Comparison of ENCODE assay signal across 11 cellular contexts in the genomic region with DNA sequence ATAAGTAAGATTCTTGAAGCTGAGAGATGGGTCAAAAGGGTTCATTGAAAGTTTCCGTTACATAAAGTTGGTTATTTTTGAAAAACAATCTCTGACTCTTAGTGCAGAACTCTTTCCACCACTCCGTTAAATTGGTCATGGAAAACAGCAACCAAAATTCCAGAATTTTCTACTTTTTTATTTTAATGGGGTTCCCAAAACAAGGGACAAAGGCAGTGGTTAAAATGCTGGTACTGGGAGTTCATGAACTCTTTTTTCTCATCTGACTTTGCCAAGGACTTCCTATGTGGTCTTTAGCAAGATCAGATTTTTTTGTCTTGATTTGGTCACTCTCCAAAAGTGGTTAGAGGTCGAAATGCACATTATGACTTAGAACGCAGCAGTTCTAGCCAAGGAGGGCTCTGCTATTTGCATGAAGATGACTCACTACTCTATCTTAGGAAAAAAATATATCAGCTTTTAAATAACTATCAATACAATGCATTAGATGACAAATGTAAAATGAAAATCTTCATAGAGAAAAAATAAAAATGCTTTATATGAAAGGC.
DNase-seq lines count a peak whose midpoint lies in the region; ATAC-seq and TF ChIP-seq lines count a peak whose summit lies in the region.
"Had no signal": no experiment of that assay in that cellular context is flagged by ENCODE, and none has a peak within 500 bp of the region (broad histone marks: within the 10 kb centered on the region; RNA-seq: fewer than 3 reads in every experiment).

No MANE protein-coding gene starts in this region.

- BruUV-seq in IMR-90 (replicated peaks; lab: Mats Ljungman, UMichigan): no TSS peak

- H3K18ac ChIP-seq in IMR-90 (ENCODE audit: low read depth, low read length): peak overlapping the region; percentile 29; the same call in 1 of the 2 replicates

- POLR2A ChIA-PET in IMR-90 (lab: Charles Lee; ENCODE audit: unreplicated experiment): no interaction called here

- no peak overlapping the region for H3K4ac ChIP-seq in IMR-90 (ENCODE audit: low read depth, low read length)

- H3K9ac ChIP-seq in IMR-90 (ENCODE audit: low read depth, low read length): no peak overlapping the region

- H3K9me3 ChIP-seq in IMR-90 (ENCODE audit: control insufficient read depth, insufficient read depth, low read length): no peaks in the 10 kb centered on the region

- H3K23ac ChIP-seq in IMR-90 (ENCODE audit: low read depth, low read length): no peak overlapping the region

- H3K9me1 ChIP-seq in IMR-90 (ENCODE audit: insufficient read depth, low read length): 0 out of 2 replicates have a peak, but pooled peaks cover 4% of the 10 kb centered on the region

- intact Hi-C loops in IMR-90 (cut with micrococcal nuclease): no loop called here

- WGBS in IMR-90 (ENCODE audit: extremely low coverage in 2 of 2, insufficient read length in 1 of 2), 2 experiments: no CpG with 5 or more reads among the region's 4 CpGs

- in situ Hi-C loops in IMR-90 (cut with MboI; ENCODE audit: low sequenced_read_pairs): no loop called here

- no peak overlapping the region for H3K27ac ChIP-seq in IMR-90 (ENCODE audit: insufficient read depth, low read length)

- H2AFZ ChIP-seq in IMR-90 (replicated peaks; ENCODE audit: low read length, poor library complexity): no peak overlapping the region

- H2AK5ac ChIP-seq in IMR-90 (ENCODE audit: low read depth, low read length): no peak overlapping the region

- dilution Hi-C loops in IMR-90 (cut with HindIII; ENCODE audit: low sequenced_read_pairs, unreplicated experiment): no loop called here

- DNase-seq in ELR (ENCODE audit: low read depth) (peak; percentile 81), IMR-90 (peak; percentile 94), glomerular visceral epithelial cell (ENCODE audit: extremely low spot score) (peak; percentile 41), GDM1 (lab: John Stamatoyannopoulos, UW) (no peak), NOMO-1 treated with dmso at 0.1 percent for 144 hours (lab: John Stamatoyannopoulos, UW; ENCODE audit: unreplicated experiment) (no peak), HuH-7.5 (ENCODE audit: low spot score) (no peak)
- no peak for DNase-seq in activated CD4-positive, CD25-positive, alpha-beta regulatory T cell (lab: John Stamatoyannopoulos, UW)
- DNase-seq: activated T-cell treated with anti-CD3 and anti-CD28 coated beads, Interleukin-2, amount 50 U/mL, for 72 hours; GF-D8; kidney glomerular epithelial cell had no signal

- no peak overlapping the region for H2AK9ac ChIP-seq in IMR-90 (replicated peaks; ENCODE audit: low read depth, low read length, poor library complexity)

- H3K27me3 ChIP-seq in IMR-90 (ENCODE audit: control insufficient read depth, insufficient read depth, low read length): no peaks in the 10 kb centered on the region

- no peak overlapping the region for H3K56ac ChIP-seq in IMR-90 (ENCODE audit: extremely low read depth, insufficient read depth, low read length)

- no peak overlapping the region for H2BK5ac ChIP-seq in IMR-90 (ENCODE audit: low read depth, low read length, poor library complexity, severe bottlenecking)

- no peak overlapping the region for H4K8ac ChIP-seq in IMR-90 (ENCODE audit: low read depth in 2 of 2, low read length in 2 of 2)

- TF ChIP-seq CTCF in IMR-90 (conservative IDR thresholded peaks at IDR 0.05; ENCODE audit: low read depth, low read length): no peak

- H3K36me3 ChIP-seq in IMR-90 (ENCODE audit: control insufficient read depth, insufficient read depth, low read length): no peaks in the 10 kb centered on the region

- no peak overlapping the region for H2BK20ac ChIP-seq in IMR-90 (ENCODE audit: low read depth, low read length)

- CTCF ChIA-PET in IMR-90 (lab: Yijun Ruan, JAX): interaction anchor here (0.6 kb wide), 1 partner anchor 259 kb away, joined by 4 read pairs; no protein-coding TSS in a partner anchor

- H3K4me1 ChIP-seq in IMR-90 (ENCODE audit: control insufficient read depth, insufficient read depth, low read length): peaks cover 2% of the 10 kb centered on the region; the same call in 1 of the 2 replicates

- TF ChIP-seq RAD21 in IMR-90 (IDR thresholded peaks at IDR 0.05; ENCODE audit: low read length): no peak

- H2BK120ac ChIP-seq in IMR-90 (ENCODE audit: low read depth, low read length): no peak overlapping the region

- no peak for TF ChIP-seq POLR2A in IMR-90 (IDR thresholded peaks at IDR 0.05; ENCODE audit: low read depth, low read length)

- no peak overlapping the region for H4K91ac ChIP-seq in IMR-90 (ENCODE audit: insufficient read depth, low read depth, low read length)

- H4K20me1 ChIP-seq in IMR-90 (ENCODE audit: insufficient read depth, low read length): no peaks in the 10 kb centered on the region

- no peak overlapping the region for H3K4me2 ChIP-seq in IMR-90 (ENCODE audit: low read depth, low read length)

- ATAC-seq in GM21526 (IDR thresholded peaks at IDR 0.05; ENCODE audit: low FRiP score, unreplicated experiment): peak; percentile 53
- ATAC-seq in IMR-90 (ENCODE audit: low read depth): peak; percentile 76

- H4K5ac ChIP-seq in IMR-90 (ENCODE audit: low read depth, low read length): no peak overlapping the region

- no peak overlapping the region for H3K4me3 ChIP-seq in IMR-90 (ENCODE audit: insufficient read depth, low read depth, low read length)

- H2BK15ac ChIP-seq in IMR-90 (ENCODE audit: low read depth, low read length): no peak overlapping the region

- H3K14ac ChIP-seq in IMR-90 (replicated peaks; ENCODE audit: low read depth, low read length): no peak overlapping the region

- no peaks in the 10 kb centered on the region for H3K79me1 ChIP-seq in IMR-90 (ENCODE audit: low read depth in 1 of 2, low read length in 2 of 2)

TF ChIP-seq in IMR-90, 13 proteins besides CTCF, POLR2A, EP300 and RAD21:
- TF ChIP-seq FOS (IDR thresholded peaks at IDR 0.05; ENCODE audit: low read depth, low read length): peak; percentile 59; the same call in 1 of the 2 replicates
- TF ChIP-seq BHLHE40 (IDR thresholded peaks at IDR 0.05; ENCODE audit: low read depth, low read length): no peak
- TF ChIP-seq SMC3 (IDR thresholded peaks at IDR 0.05; ENCODE audit: low read depth, low read length): no peak
- TF ChIP-seq, protein P1, sequence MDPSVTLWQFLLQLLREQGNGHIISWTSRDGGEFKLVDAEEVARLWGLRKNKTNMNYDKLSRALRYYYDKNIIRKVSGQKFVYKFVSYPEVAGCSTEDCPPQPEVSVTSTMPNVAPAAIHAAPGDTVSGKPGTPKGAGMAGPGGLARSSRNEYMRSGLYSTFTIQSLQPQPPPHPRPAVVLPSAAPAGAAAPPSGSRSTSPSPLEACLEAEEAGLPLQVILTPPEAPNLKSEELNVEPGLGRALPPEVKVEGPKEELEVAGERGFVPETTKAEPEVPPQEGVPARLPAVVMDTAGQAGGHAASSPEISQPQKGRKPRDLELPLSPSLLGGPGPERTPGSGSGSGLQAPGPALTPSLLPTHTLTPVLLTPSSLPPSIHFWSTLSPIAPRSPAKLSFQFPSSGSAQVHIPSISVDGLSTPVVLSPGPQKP (IDR thresholded peaks at IDR 0.05; ENCODE audit: borderline replicate concordance, low read depth, low read length): no peak
- TF ChIP-seq RFX5 (IDR thresholded peaks at IDR 0.05; ENCODE audit: low read depth, low read length): no peak

Comparison
In these comparisons a context has a peak if more than half of its experiments do, and no peak if none do; other contexts are left out.
1. DNase-seq: peak in ELR (single experiment), IMR-90 (single experiment) and glomerular visceral epithelial cell (single experiment); none in GDM1 (single experiment), activated CD4-positive, CD25-positive, alpha-beta regulatory T cell (0 of 4), NOMO-1 treated with dmso at 0.1 percent for 144 hours (single experiment) and HuH-7.5 (single experiment).